ENCODE assay signal across 24 cellular contexts in the genomic region with DNA sequence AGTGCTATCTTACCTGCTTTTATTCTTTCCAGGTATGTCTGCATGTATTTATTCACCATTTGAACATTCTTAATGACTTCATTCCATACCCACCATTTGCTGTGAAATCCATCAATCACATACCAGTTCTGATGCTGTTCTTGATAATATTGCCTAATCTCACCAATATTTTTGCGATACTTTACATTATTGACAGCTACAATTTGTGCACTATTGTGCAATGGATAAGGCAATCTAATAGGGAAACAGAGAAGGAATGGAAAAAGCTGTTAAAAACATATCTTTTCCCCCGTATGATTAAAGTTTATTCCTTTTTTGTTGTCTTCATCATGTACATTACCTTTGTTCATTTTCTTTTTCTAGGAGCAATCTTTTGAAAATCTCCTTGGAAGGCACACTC.
"Had no signal": no experiment of that assay in that cellular context is flagged by ENCODE, and none has a peak within 500 bp of the region (broad histone marks: within the 10 kb centered on the region; RNA-seq: fewer than 3 reads in every experiment).

No MANE protein-coding gene starts in this region.

- H3K4me3 ChIP-seq: coronary artery, dorsolateral prefrontal cortex, esophagus muscularis mucosa, gastroesophageal sphincter, heart left ventricle, hepatocyte, lower lobe of right lung, mucosa of descending colon had no signal

- ATAC-seq: gastroesophageal sphincter, heart left ventricle, left colon, left lobe of liver, left ventricle myocardium superior, lower lobe of right lung, mucosa of descending colon had no signal

- H2AFZ ChIP-seq: hepatocyte had no signal

- H3K36me3 ChIP-seq: esophagus muscularis mucosa, gastroesophageal sphincter, heart left ventricle, lower lobe of right lung had no signal

- H3K4me1 ChIP-seq: esophagus muscularis mucosa, gastroesophageal sphincter, heart left ventricle, lower lobe of right lung had no signal

- H3K79me2 ChIP-seq: hepatocyte had no signal

- FAIRE-seq: colon, endothelial cell of umbilical vein, frontal cortex, kidney had no signal

- DNase-seq: dermis blood vessel endothelial cell; dorsolateral prefrontal cortex; effector CD4-positive, alpha-beta T cell; effector memory CD4-positive, alpha-beta T cell; foreskin keratinocyte; heart left ventricle; hypothalamus; immature natural killer cell; islet precursor cell; kidney; kidney glomerular epithelial cell; left colon; left ventricle myocardium superior; lower lobe of right lung; mesenchymal stem cell; mucosa of descending colon had no signal

- H3K9me3 ChIP-seq: esophagus muscularis mucosa, gastroesophageal sphincter, heart left ventricle, lower lobe of right lung, mucosa of descending colon had no signal

- H3K27ac ChIP-seq: coronary artery, dorsolateral prefrontal cortex, esophagus muscularis mucosa, foreskin keratinocyte, gastroesophageal sphincter, heart left ventricle, hepatocyte, lower lobe of right lung had no signal

- H3K4me2 ChIP-seq: hepatocyte had no signal

- H3K27me3 ChIP-seq: dorsolateral prefrontal cortex, esophagus muscularis mucosa, gastroesophageal sphincter, heart left ventricle, hepatocyte had no signal
